17 cellular contexts compared by ENCODE assay signal in the genomic region with DNA sequence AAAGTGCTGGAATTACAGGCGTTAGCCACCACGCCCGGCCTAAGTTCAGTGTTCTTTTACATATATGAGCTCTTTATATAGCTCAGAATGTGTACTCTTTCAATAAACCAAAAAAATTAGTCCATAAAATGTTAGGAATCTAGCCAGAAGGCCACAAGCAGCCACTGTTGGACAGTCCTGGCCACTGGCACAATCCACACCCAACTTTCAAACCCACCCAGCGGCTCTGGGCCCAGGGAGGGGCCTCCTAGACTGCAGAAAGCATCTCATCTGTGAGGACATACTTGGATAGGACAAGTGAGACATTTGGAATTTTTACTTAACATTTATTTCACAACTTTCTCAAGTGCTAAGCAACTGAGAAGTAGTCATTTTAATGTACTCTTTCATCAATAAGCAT. TPM values are rescaled to one million over a fixed set of nuclear protein-coding genes. Genes with fewer than 3 reads are reported as not detected.
DNase-seq lines count a peak whose midpoint lies in the region; ATAC-seq, FAIRE-seq and TF ChIP-seq lines count a peak whose summit lies in the region.
"Had no signal": no experiment of that assay in that cellular context is flagged by ENCODE, and none has a peak within 500 bp of the region (broad histone marks: within the 10 kb centered on the region; RNA-seq: fewer than 3 reads in every experiment).

No MANE protein-coding gene starts in this region.

- FAIRE-seq in pancreas (lab: Jason Lieb, UNC) (no peak), HepG2 (lab: Jason Lieb, UNC) (no peak)
- FAIRE-seq: H54 had no signal

- no peaks in the 10 kb centered on the region for H3K36me3 ChIP-seq in ACC112 (ENCODE audit: insufficient read depth, low read length)
- H3K36me3 ChIP-seq in left ventricle myocardium inferior, result no peaks in the 10 kb centered on the region
- no peaks in the 10 kb centered on the region for H3K36me3 ChIP-seq in pancreas
- H3K36me3 ChIP-seq in HepG2 (replicated peaks in 1 of 2; ENCODE audit: control insufficient read depth in 1 of 2, insufficient read depth in 2 of 2, low read length in 2 of 2), result no peaks in the 10 kb centered on the region; a peak in 1 of 5 replicates

- no TSS peak for BruUV-seq in HepG2 (replicated peaks; lab: Mats Ljungman, UMichigan)

- no peak overlapping the region for H3K4me2 ChIP-seq in HepG2 (ENCODE audit: low read depth, low read length)

- TF ChIP-seq CTCF in VCaP (conservative IDR thresholded peaks at IDR 0.05) (no peak), left ventricle myocardium inferior (IDR thresholded peaks at IDR 0.05; ENCODE audit: borderline replicate concordance) (no peak), pancreas (IDR thresholded peaks at IDR 0.05) (no peak), HepG2 (CRISPR knock-in tag; IDR thresholded peaks at IDR 0.05) (no peak)

- H3K79me2 ChIP-seq in ACC112 (ENCODE audit: control insufficient read depth, insufficient read depth, low read length, unreplicated experiment) (peaks cover 90% of the 10 kb centered on the region), HepG2 (ENCODE audit: insufficient read depth, low read length) (peaks cover 96% of the 10 kb centered on the region)

- no peak for TF ChIP-seq POLR2A in HepG2 (IDR thresholded peaks at IDR 0.05; ENCODE audit: insufficient read depth in 1 of 2, low read depth in 2 of 2, low read length in 2 of 2)

- WGBS in pancreas, 2 donors, result 86 to 90% methylated on average over 4 of the region's 4 CpGs
- 98% methylated on average over 4 of the region's 4 CpGs for WGBS in HepG2 (ENCODE audit: low lambda C conversion rate)

- H3K27me3 Mint-ChIP-seq in activated T-helper 2 cell treated with anti-CD3 and anti-CD28 coated beads, Interferon-gamma antibody, Interleukin-2, Interleukin-4, amounts not matched to agents 10 μg/mL and 5 μg/mL and 100 μg/mL, durations not matched to agents 14 hours and 24 hours and 36 hours (ENCODE audit: low read depth), result no peaks in the 10 kb centered on the region
- H3K27me3 Mint-ChIP-seq: activated CD4-positive, alpha-beta memory T cell treated with anti-CD3 and anti-CD28 coated beads for 36 hours; activated naive CD8-positive, alpha-beta T cell; T-cell had no signal

- no peaks in the 10 kb centered on the region for H3K9me3 Mint-ChIP-seq in activated T-helper 2 cell treated with anti-CD3 and anti-CD28 coated beads, Interferon-gamma antibody, Interleukin-2, Interleukin-4, amounts not matched to agents 10 μg/mL and 5 μg/mL and 100 μg/mL, durations not matched to agents 14 hours and 24 hours and 36 hours
- H3K9me3 Mint-ChIP-seq: activated CD4-positive, alpha-beta memory T cell treated with anti-CD3 and anti-CD28 coated beads for 36 hours; T-cell had no signal

- no peak overlapping the region for H3K9ac ChIP-seq in HepG2 (ENCODE audit: insufficient read depth, low read depth, low read length)

- H3K27ac Mint-ChIP-seq in activated T-helper 2 cell treated with anti-CD3 and anti-CD28 coated beads, Interferon-gamma antibody, Interleukin-2, Interleukin-4, amounts not matched to agents 10 μg/mL and 5 μg/mL and 100 μg/mL, durations not matched to agents 14 hours and 24 hours and 36 hours, result no peak overlapping the region
- H3K27ac Mint-ChIP-seq: activated CD4-positive, alpha-beta memory T cell treated with anti-CD3 and anti-CD28 coated beads for 36 hours had no signal

- ATAC-seq in pancreas (no peak), HepG2 (no peak), HG03571 (IDR thresholded peaks at IDR 0.05; ENCODE audit: unreplicated experiment) (no peak)
- ATAC-seq: T-cell had no signal

- peaks cover 49% of the 10 kb centered on the region for H3K4me1 ChIP-seq in ACC112 (ENCODE audit: control insufficient read depth, insufficient read depth, low read length, unreplicated experiment)
- H3K4me1 ChIP-seq in left ventricle myocardium inferior, result peaks cover 65% of the 10 kb centered on the region
- H3K4me1 ChIP-seq in pancreas, result peaks cover 65 to 91% (median 71%) of the 10 kb centered on the region in 3 donors
- peaks cover 97% of the 10 kb centered on the region for H3K4me1 ChIP-seq in HepG2 (ENCODE audit: insufficient read depth, low read length)

- CTCF ChIA-PET in HepG2 (lab: Yijun Ruan, JAX; ENCODE audit: low intra/inter-chr PET ratio, low total read pairs), result no interaction called here

- H3K36me3 Mint-ChIP-seq in activated T-helper 2 cell treated with anti-CD3 and anti-CD28 coated beads, Interferon-gamma antibody, Interleukin-2, Interleukin-4, amounts not matched to agents 10 μg/mL and 5 μg/mL and 100 μg/mL, durations not matched to agents 14 hours and 24 hours and 36 hours (ENCODE audit: low read depth), result peaks cover 11% of the 10 kb centered on the region
- H3K36me3 Mint-ChIP-seq: activated CD4-positive, alpha-beta memory T cell treated with anti-CD3 and anti-CD28 coated beads for 36 hours; T-cell had no signal

- in situ Hi-C loops in HepG2 (cut with HindIII; ENCODE audit: extremely low pct_ligation_motif_present, low pct_unique_long_range_greater_than_20kb), result no loop called here

- no peak for DNase-seq in left ventricle myocardium inferior
- no peak for DNase-seq in pancreas
- no peak for DNase-seq in HepG2 (ENCODE audit: low spot score)
- DNase-seq in activated T-helper 2 cell treated with anti-CD3 and anti-CD28 coated beads, Interferon-gamma antibody, Interleukin-2, Interleukin-4, amounts not matched to agents 10 μg/mL and 5 μg/mL and 100 μg/mL, durations not matched to agents 14 hours and 24 hours and 36 hours (ENCODE audit: low spot score), result no peak
- no peak for DNase-seq in NCI-H128 (lab: John Stamatoyannopoulos, UW; ENCODE audit: unreplicated experiment)
- DNase-seq: activated CD4-positive, alpha-beta memory T cell treated with anti-CD3 and anti-CD28 coated beads for 36 hours; activated T-cell treated with anti-CD3 and anti-CD28 coated beads, Interleukin-2, amount 50 U/mL, for 48 hours; effector CD4-positive, alpha-beta T cell; Karpas-422; NCI-H1694; NCI-H226; T-cell had no signal

- H3K4me1 Mint-ChIP-seq in activated T-helper 2 cell treated with anti-CD3 and anti-CD28 coated beads, Interferon-gamma antibody, Interleukin-2, Interleukin-4, amounts not matched to agents 10 μg/mL and 5 μg/mL and 100 μg/mL, durations not matched to agents 14 hours and 24 hours and 36 hours (ENCODE audit: low read depth), result peaks cover 28% of the 10 kb centered on the region

- no peak overlapping the region for H3K4me3 ChIP-seq in ACC112 (ENCODE audit: low read depth, low read length)
- no peak overlapping the region for H3K4me3 ChIP-seq in left ventricle myocardium inferior
- no peak overlapping the region for H3K4me3 ChIP-seq in pancreas
- H3K4me3 ChIP-seq in HepG2 (replicated peaks in 1 of 3; ENCODE audit: insufficient read depth in 1 of 3, low read depth in 2 of 3, low read length in 3 of 3), result no peak overlapping the region

- H3K9me3 ChIP-seq in left ventricle myocardium inferior (replicated peaks) (no peaks in the 10 kb centered on the region), pancreas (no peaks in the 10 kb centered on the region), HepG2 (ENCODE audit: low read length) (no peaks in the 10 kb centered on the region)

- H3K27me3 ChIP-seq in ACC112 (ENCODE audit: insufficient read depth, low read length), result no peaks in the 10 kb centered on the region
- H3K27me3 ChIP-seq in left ventricle myocardium inferior (ENCODE audit: low read depth), result no peaks in the 10 kb centered on the region
- H3K27me3 ChIP-seq in pancreas, result no peaks in the 10 kb centered on the region
- H3K27me3 ChIP-seq in HepG2 (ENCODE audit: control insufficient read depth in 1 of 2, insufficient read depth in 2 of 2, low read length in 2 of 2), result no peaks in the 10 kb centered on the region

- peaks cover 50% of the 10 kb centered on the region for H4K20me1 ChIP-seq in HepG2 (ENCODE audit: insufficient read depth, low read length)

- no peak overlapping the region for H2AFZ ChIP-seq in ACC112 (ENCODE audit: low read length, unreplicated experiment)
- H2AFZ ChIP-seq in HepG2 (ENCODE audit: low read length), result no peak overlapping the region

- TF ChIP-seq RAD21 in HepG2 (CRISPR knock-in tag; IDR thresholded peaks at IDR 0.05), result no peak

- POLR2A ChIA-PET in HepG2 (lab: Yijun Ruan, JAX), result interaction anchor here (7.3 kb wide), 1 partner anchor 16 kb away, joined by 101 read pairs; no protein-coding TSS in a partner anchor

- intact Hi-C loops in left ventricle myocardium inferior (cut with micrococcal nuclease), result no loop called here
- intact Hi-C loops in pancreas (cut with DNase I), result no loop called here
- intact Hi-C loops in HepG2 (cut with micrococcal nuclease; ENCODE audit: unreplicated experiment), result no loop called here
- intact Hi-C loops in activated T-helper 2 cell treated with anti-CD3 and anti-CD28 coated beads, Interferon-gamma antibody, Interleukin-2, Interleukin-4, amounts not matched to agents 10 μg/mL and 5 μg/mL and 100 μg/mL, durations not matched to agents 14 hours and 24 hours and 36 hours (cut with micrococcal nuclease), result no loop called here

- H3K4me3 Mint-ChIP-seq in activated T-helper 2 cell treated with anti-CD3 and anti-CD28 coated beads, Interferon-gamma antibody, Interleukin-2, Interleukin-4, amounts not matched to agents 10 μg/mL and 5 μg/mL and 100 μg/mL, durations not matched to agents 14 hours and 24 hours and 36 hours (ENCODE audit: low read depth), result no peak overlapping the region
- H3K4me3 Mint-ChIP-seq: activated CD4-positive, alpha-beta memory T cell treated with anti-CD3 and anti-CD28 coated beads for 36 hours; activated naive CD8-positive, alpha-beta T cell; T-cell had no signal

- H3K27ac ChIP-seq in ACC112 (ENCODE audit: low read depth, low read length), result peak overlapping the region; percentile 52
- H3K27ac ChIP-seq in VCaP, result peak overlapping the region; percentile 75
- peak overlapping the region; percentile 52 for H3K27ac ChIP-seq in left ventricle myocardium inferior (replicated peaks)
- H3K27ac ChIP-seq in pancreas, result peak overlapping the region in 3 of 4 donors; percentile 23 to 76 (median 39)
- no peak overlapping the region for H3K27ac ChIP-seq in HepG2 (ENCODE audit: extremely low read length, insufficient read depth, low read length)

- TF ChIP-seq EP300 in HepG2 (IDR thresholded peaks at IDR 0.05; ENCODE audit: low read depth in 2 of 2, low read length in 2 of 2) (no peak), HepG2 (CRISPR knock-in tag; IDR thresholded peaks at IDR 0.05; ENCODE audit: borderline replicate concordance) (no peak)

RNA-seq across cellular contexts. Expression of gene PACSIN2, which starts 6.4 kb away (rescaled TPM):
- 64.8 TPM for total RNA-seq in left ventricle myocardium inferior
- total RNA-seq in pancreas, result 100 to 1,000 TPM in 2 of 6 donors, 10 to 100 TPM in 4; 65.2 to 109 (median 96.0) TPM
- 10 to 100 TPM; 45.1 to 90.6 TPM for polyA plus RNA-seq in pancreas
- total RNA-seq in HepG2 (2016; rRNA removed; fragmentation: Illumina TruSeq; extraction: Trizol), result 54.1 and 65.1 TPM in 2 replicates
- total RNA-seq in HepG2 (2016; cell fraction: cytosol; rRNA removed; fragmentation: Illumina TruSeq; extraction: Trizol; ENCODE audit: low read depth), result 5.4 and 5.7 TPM in 2 replicates
- 53.7 and 62.1 TPM in 2 replicates for total RNA-seq in HepG2 (2016; cell fraction: insoluble cytoplasmic fraction; rRNA removed; fragmentation: Illumina TruSeq; extraction: Trizol)
- 15.4 and 16.7 TPM in 2 replicates for total RNA-seq in HepG2 (2016; cell fraction: membrane; rRNA removed; fragmentation: Illumina TruSeq; extraction: Trizol)
- 35.2 and 37.4 TPM in 2 replicates for total RNA-seq in HepG2 (2016; cell fraction: nucleus; rRNA removed; fragmentation: Illumina TruSeq; extraction: Trizol)
- 64.1 and 68.8 TPM in 2 replicates for polyA plus RNA-seq in HepG2 (2011; rRNA removed)
- 70.2 and 76.7 TPM in 2 replicates for polyA plus RNA-seq in HepG2 (2011; cell fraction: cytosol; rRNA removed)
- 42.1 and 45.1 TPM in 2 replicates for polyA plus RNA-seq in HepG2 (2011; cell fraction: nucleus; rRNA removed)
- polyA plus RNA-seq in HepG2 (2012), result 42.2 and 49.5 TPM in 2 replicates
- polyA plus RNA-seq in HepG2 (2016; cell fraction: cytosol; fragmentation: Illumina TruSeq; extraction: Trizol; ENCODE audit: low read depth), result 3.1 and 3.5 TPM in 2 replicates
- polyA plus RNA-seq in HepG2 (2016; cell fraction: insoluble cytoplasmic fraction; fragmentation: Illumina TruSeq; extraction: Trizol; ENCODE audit: low read depth), result 60.9 and 68.0 TPM in 2 replicates
- polyA plus RNA-seq in HepG2 (2016; cell fraction: membrane; fragmentation: Illumina TruSeq; extraction: Trizol; ENCODE audit: low read depth), result 8.6 and 9.2 TPM in 2 replicates
- 40.7 and 42.6 TPM in 2 replicates for polyA plus RNA-seq in HepG2 (2016; cell fraction: nucleus; fragmentation: Illumina TruSeq; extraction: Trizol; ENCODE audit: insufficient read depth, low read depth)
- polyA minus RNA-seq in HepG2 (2011; rRNA and poly(A)+ RNA removed; ENCODE audit: low replicate concordance), result 20.8 and 43.5 TPM in 2 replicates
- 26.2 and 26.4 TPM in 2 replicates for polyA minus RNA-seq in HepG2 (2011; cell fraction: cytosol; rRNA and poly(A)+ RNA removed)
- 29.3 and 33.6 TPM in 2 replicates for polyA minus RNA-seq in HepG2 (2011; cell fraction: nucleus; rRNA and poly(A)+ RNA removed)
- 30.8 and 32.5 TPM in 2 replicates for total RNA-seq in activated T-helper 2 cell treated with anti-CD3 and anti-CD28 coated beads, Interferon-gamma antibody, Interleukin-2, Interleukin-4, amounts not matched to agents 10 μg/mL and 5 μg/mL and 100 μg/mL, durations not matched to agents 14 hours and 24 hours and 36 hours
